ENCODE assay signal across 18 cellular contexts in the genomic region with DNA sequence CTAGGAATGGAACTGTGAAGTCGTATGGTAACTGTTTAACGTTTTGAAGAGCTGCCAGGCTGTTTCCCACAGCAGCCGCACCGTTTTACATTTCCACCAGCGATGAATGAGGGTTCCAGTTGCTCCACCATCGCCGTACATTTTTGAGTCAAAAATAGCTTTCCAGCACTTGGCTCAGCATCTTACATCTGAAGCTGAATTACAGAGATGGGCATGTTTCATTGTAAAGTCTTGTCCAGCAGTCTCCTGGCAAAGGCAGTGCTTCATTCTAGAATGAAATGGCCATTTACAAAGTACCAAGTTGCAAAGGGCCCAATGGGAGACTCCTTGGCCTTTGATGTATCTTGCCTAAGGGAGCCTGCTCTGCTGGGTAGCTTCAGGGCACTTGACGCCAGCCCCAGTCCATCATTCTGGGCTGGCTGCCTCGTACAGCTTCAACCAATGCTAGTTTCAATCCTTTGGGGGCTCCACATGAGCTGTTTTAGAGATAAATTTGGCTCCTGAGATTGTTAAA. TPM values are rescaled to one million over a fixed set of nuclear protein-coding genes. Genes with fewer than 3 reads are reported as not detected.
A peak's percentile ranks its signal among the peaks of the same experiment; 100 is the strongest.
DNase-seq lines count a peak whose midpoint lies in the region; ATAC-seq and TF ChIP-seq lines count a peak whose summit lies in the region.
"Had no signal": no experiment of that assay in that cellular context is flagged by ENCODE, and none has a peak within 500 bp of the region (broad histone marks: within the 10 kb centered on the region; RNA-seq: fewer than 3 reads in every experiment).

No MANE protein-coding gene starts in this region.

- H2AFZ ChIP-seq in mammary epithelial cell (ENCODE audit: low read depth, low read length), result no peak overlapping the region
- H2AFZ ChIP-seq: parathyroid adenoma had no signal

- no peaks in the 10 kb centered on the region for H3K79me2 ChIP-seq in mammary epithelial cell (ENCODE audit: insufficient read depth, low read length)
- H3K79me2 ChIP-seq: parathyroid adenoma had no signal

- H3K4me2 ChIP-seq in mammary epithelial cell (ENCODE audit: insufficient read depth, low read depth, low read length), result no peak overlapping the region

- H3K36me3 ChIP-seq in mammary epithelial cell (ENCODE audit: insufficient read depth, low read length) (peaks cover 16% of the 10 kb centered on the region), esophagus muscularis mucosa (peaks cover 13 to 32% (median 21%) of the 10 kb centered on the region in 4 donors)

- H3K4me1 Mint-ChIP-seq in MCF 10A (ENCODE audit: insufficient read depth, unreplicated experiment), result no peaks in the 10 kb centered on the region
- H3K4me1 Mint-ChIP-seq in stimulated activated effector memory CD8-positive, alpha-beta T cell treated with anti-CD3 and anti-CD28 coated beads, Interleukin-12 subunit alpha, Interleukin-12 subunit beta, amount 100 ng/mL, for 72 hours, result no peaks in the 10 kb centered on the region
- H3K4me1 Mint-ChIP-seq: activated CD4-positive, alpha-beta T cell treated with anti-CD3 and anti-CD28 coated beads for 36 hours; central memory CD8-positive, alpha-beta T cell had no signal

- in situ Hi-C loops in mammary epithelial cell (cut with MboI; ENCODE audit: low sequenced_read_pairs in 2 of 2), result no loop called here

- 98% methylated on average over 9 of the region's 9 CpGs for WGBS in mammary epithelial cell (ENCODE audit: low coverage, missing lambda C conversion rate)
- 78% methylated on average over 9 of the region's 9 CpGs for WGBS in esophagus muscularis mucosa

- no peak overlapping the region for H3K9ac ChIP-seq in mammary epithelial cell (ENCODE audit: insufficient read depth, low read length)
- H3K9ac ChIP-seq: parathyroid adenoma had no signal

- H3K27me3 ChIP-seq in mammary epithelial cell (ENCODE audit: insufficient read depth, low read length) (no peaks in the 10 kb centered on the region), esophagus muscularis mucosa (no peaks in the 10 kb centered on the region)
- H3K27me3 ChIP-seq: gastrocnemius medialis, MG63 had no signal

- no peak for ATAC-seq in HG03342 (IDR thresholded peaks at IDR 0.05; ENCODE audit: unreplicated experiment)
- no peak for ATAC-seq in stimulated activated effector memory CD8-positive, alpha-beta T cell treated with anti-CD3 and anti-CD28 coated beads, Interleukin-12 subunit alpha, Interleukin-12 subunit beta, amount 100 ng/mL, for 72 hours
- ATAC-seq: activated CD4-positive, alpha-beta T cell treated with anti-CD3 and anti-CD28 coated beads for 36 hours; gastrocnemius medialis had no signal

- no peak for TF ChIP-seq POLR2A in esophagus muscularis mucosa (IDR thresholded peaks at IDR 0.05; ENCODE audit: low read depth)

- BruUV-seq in mammary epithelial cell (replicated peaks; lab: Mats Ljungman, UMichigan), result no TSS peak
- no TSS peak for BruUV-seq in MCF 10A (replicated peaks; lab: Mats Ljungman, UMichigan)

- H3K36me3 Mint-ChIP-seq in MCF 10A (ENCODE audit: insufficient read depth, unreplicated experiment), result peaks cover 20% of the 10 kb centered on the region
- H3K36me3 Mint-ChIP-seq in stimulated activated effector memory CD8-positive, alpha-beta T cell treated with anti-CD3 and anti-CD28 coated beads, Interleukin-12 subunit alpha, Interleukin-12 subunit beta, amount 100 ng/mL, for 72 hours, result peaks cover 15% of the 10 kb centered on the region

- POLR2A ChIA-PET in MCF 10A (lab: Yijun Ruan, JAX), result interaction anchor here (1.6 kb wide), 1 partner anchor 16 kb away, joined by 4 read pairs; no protein-coding TSS in a partner anchor

- DNase-seq in mammary epithelial cell, result peak; percentile 52
- DNase-seq in MCF 10A (ENCODE audit: unreplicated experiment), result no peak
- peak; percentile 78 for DNase-seq in esophagus muscularis mucosa (ENCODE audit: extremely low spot score)
- DNase-seq in kidney tubule cell (ENCODE audit: low spot score), result peak; percentile 56
- no peak for DNase-seq in stimulated activated CD4-positive, alpha-beta T cell treated with anti-CD3 and anti-CD28 coated beads, Interleukin-15, amount 100 ng/mL, for 24 hours
- no peak for DNase-seq in stimulated activated effector memory CD8-positive, alpha-beta T cell treated with anti-CD3 and anti-CD28 coated beads, Interleukin-12 subunit alpha, Interleukin-12 subunit beta, amount 100 ng/mL, for 72 hours (ENCODE audit: low spot score in 2 of 2)
- DNase-seq in stimulated activated CD4-positive, alpha-beta T cell treated with anti-CD3 and anti-CD28 coated beads, Interleukin-4, amount 100 ng/mL, for 1 hour, result no peak
- DNase-seq: 8988T; activated CD4-positive, alpha-beta T cell treated with anti-CD3 and anti-CD28 coated beads for 36 hours; DMS153; effector memory CD4-positive, alpha-beta T cell; gastrocnemius medialis; MG63; NCI-H2227 treated with DMSO at 0.1 percent for 48 hours; NCI-H82 had no signal

- H3K4me3 ChIP-seq in mammary epithelial cell (replicated peaks in 1 of 3; ENCODE audit: insufficient read depth in 1 of 3, low read depth in 2 of 3, low read length in 3 of 3) (no peak overlapping the region), esophagus muscularis mucosa (no peak overlapping the region)
- H3K4me3 ChIP-seq: gastrocnemius medialis, MG63 had no signal

- no peaks in the 10 kb centered on the region for H3K9me3 Mint-ChIP-seq in MCF 10A (ENCODE audit: unreplicated experiment)
- no peaks in the 10 kb centered on the region for H3K9me3 Mint-ChIP-seq in stimulated activated effector memory CD8-positive, alpha-beta T cell treated with anti-CD3 and anti-CD28 coated beads, Interleukin-12 subunit alpha, Interleukin-12 subunit beta, amount 100 ng/mL, for 72 hours
- H3K9me3 Mint-ChIP-seq: central memory CD8-positive, alpha-beta T cell had no signal

- H3K27ac ChIP-seq in mammary epithelial cell (ENCODE audit: insufficient read depth, low read depth, low read length) (no peak overlapping the region), esophagus muscularis mucosa (replicated peaks in 1 of 4) (no peak overlapping the region)
- H3K27ac ChIP-seq: gastrocnemius medialis, parathyroid adenoma had no signal

- TF ChIP-seq EP300 in esophagus muscularis mucosa (IDR thresholded peaks at IDR 0.05), result no peak

- H4K20me1 ChIP-seq in mammary epithelial cell (ENCODE audit: insufficient read depth, low read length), result no peaks in the 10 kb centered on the region

- CTCF ChIA-PET in mammary epithelial cell (lab: Charles Lee; ENCODE audit: low non-redundant PET), result interaction anchor here (0.6 kb wide), 1 partner anchor 551 kb away, joined by 8 read pairs; no protein-coding TSS in a partner anchor
- CTCF ChIA-PET in MCF 10A (lab: Yijun Ruan, JAX), result interaction anchor here (0.7 kb wide), 1 partner anchor 556 kb away, joined by 4 read pairs; no protein-coding TSS in a partner anchor

- H3K27me3 Mint-ChIP-seq in MCF 10A (ENCODE audit: insufficient read depth, unreplicated experiment), result no peaks in the 10 kb centered on the region
- H3K27me3 Mint-ChIP-seq: activated CD4-positive, alpha-beta T cell treated with anti-CD3 and anti-CD28 coated beads for 36 hours; central memory CD8-positive, alpha-beta T cell had no signal

- H3K9me3 ChIP-seq in mammary epithelial cell (replicated peaks; ENCODE audit: insufficient read depth, low read length), result no peaks in the 10 kb centered on the region
- no peaks in the 10 kb centered on the region for H3K9me3 ChIP-seq in esophagus muscularis mucosa
- H3K9me3 ChIP-seq: gastrocnemius medialis, MG63 had no signal

- dilution Hi-C loops in mammary epithelial cell (cut with HindIII; ENCODE audit: low sequenced_read_pairs), result no loop called here

- no peak for TF ChIP-seq CTCF in mammary epithelial cell (conservative IDR thresholded peaks at IDR 0.05 in 1 of 2, IDR thresholded peaks at IDR 0.05 in 1 of 2; ENCODE audit: extremely low read depth in 1 of 2, insufficient read depth in 1 of 2, low read depth in 1 of 2, low read length in 2 of 2)
- no peak for TF ChIP-seq CTCF in MCF 10A (IDR thresholded peaks at IDR 0.05; ENCODE audit: unreplicated experiment)
- TF ChIP-seq CTCF in esophagus muscularis mucosa (IDR thresholded peaks at IDR 0.05), result no peak

- intact Hi-C loops in mammary epithelial cell (cut with micrococcal nuclease) (no loop called here), MCF 10A (cut with micrococcal nuclease) (loop anchor here (10.0 kb wide), 1 partner anchor 568 kb away; no protein-coding TSS in a partner anchor), esophagus muscularis mucosa (cut with DNase I) (no loop called here)

- no peak overlapping the region for H3K27ac Mint-ChIP-seq in MCF 10A (ENCODE audit: low read depth, unreplicated experiment)
- H3K27ac Mint-ChIP-seq in stimulated activated effector memory CD8-positive, alpha-beta T cell treated with anti-CD3 and anti-CD28 coated beads, Interleukin-12 subunit alpha, Interleukin-12 subunit beta, amount 100 ng/mL, for 72 hours, result no peak overlapping the region
- H3K27ac Mint-ChIP-seq: activated CD4-positive, alpha-beta T cell treated with anti-CD3 and anti-CD28 coated beads for 36 hours had no signal

- H3K4me3 Mint-ChIP-seq in MCF 10A (ENCODE audit: unreplicated experiment), result no peak overlapping the region
- H3K4me3 Mint-ChIP-seq in stimulated activated effector memory CD8-positive, alpha-beta T cell treated with anti-CD3 and anti-CD28 coated beads, Interleukin-12 subunit alpha, Interleukin-12 subunit beta, amount 100 ng/mL, for 72 hours, result no peak overlapping the region
- H3K4me3 Mint-ChIP-seq: activated CD4-positive, alpha-beta T cell treated with anti-CD3 and anti-CD28 coated beads for 36 hours; central memory CD8-positive, alpha-beta T cell had no signal

- H3K4me1 ChIP-seq in mammary epithelial cell (ENCODE audit: insufficient read depth, low read length) (no peaks in the 10 kb centered on the region), esophagus muscularis mucosa (peaks cover 0 to 8% (median 3%) of the 10 kb centered on the region in 4 donors)
- H3K4me1 ChIP-seq: parathyroid adenoma had no signal

RNA-seq across cellular contexts. Expression of a gene that starts 45.1 kb away (rescaled TPM):
- 100 to 1,000 TPM in 1 of 2 donors, 10 to 100 TPM in 1; 22.8 to 150 TPM for total RNA-seq in mammary epithelial cell
- polyA plus RNA-seq in mammary epithelial cell, result 139 TPM
- 364 TPM for polyA minus RNA-seq in mammary epithelial cell
- 216 and 297 TPM in 2 replicates for total RNA-seq in MCF 10A (2022)
- total RNA-seq in esophagus muscularis mucosa, result 10 to 100 TPM; 29.1 to 50.8 (median 34.4) TPM

Comparison
In these comparisons a context has a peak if more than half of its experiments do, and no peak if none do; other contexts are left out.
1. DNase-seq: peak in mammary epithelial cell (single experiment), esophagus muscularis mucosa (single experiment) and kidney tubule cell (single experiment); none in MCF 10A (single experiment), stimulated activated CD4-positive, alpha-beta T cell treated with anti-CD3 and anti-CD28 coated beads, Interleukin-15, amount 100 ng/mL, for 24 hours (single experiment), stimulated activated effector memory CD8-positive, alpha-beta T cell treated with anti-CD3 and anti-CD28 coated beads, Interleukin-12 subunit alpha, Interleukin-12 subunit beta, amount 100 ng/mL, for 72 hours (0 of 2) and stimulated activated CD4-positive, alpha-beta T cell treated with anti-CD3 and anti-CD28 coated beads, Interleukin-4, amount 100 ng/mL, for 1 hour (single experiment).